ENCODE assay signal across 27 cellular contexts in genomic region chr3:169161011-169161410, GRCh38.
"Had no signal": no experiment of that assay in that cellular context is flagged by ENCODE, and none has a peak within 500 bp of the region (broad histone marks: within the 10 kb centered on the region; RNA-seq: fewer than 3 reads in every experiment).

No MANE protein-coding gene starts in this region.

- DNase-seq: activated CD4-positive, alpha-beta T cell treated with anti-CD3 and anti-CD28 coated beads for 1 hour; activated CD4-positive, alpha-beta T cell treated with anti-CD3 and anti-CD28 coated beads for 48 hours; activated CD4-positive, CD25-positive, alpha-beta regulatory T cell; activated CD8-positive, alpha-beta T cell treated with anti-CD3 and anti-CD28 coated beads for 36 hours; activated gamma-delta T cell; activated naive CD4-positive, alpha-beta T cell treated with Interleukin-2 at 50 U/mL for 16 hours; activated naive CD8-positive, alpha-beta T cell treated with anti-CD3 and anti-CD28 coated beads, Interleukin-2, amount 10 ng/mL, durations not matched to agents 7 days and 5 days; activated T-cell treated with anti-CD3 and anti-CD28 coated beads, Interleukin-2, amount 50 U/mL, for 24 hours; amygdala; caudate nucleus; MM.1S; MV-4-11; NCI-H1092; NCI-H1436 treated with DMSO at 0.1 percent for 48 hours; NCI-H1694 treated with DMSO at 0.1 percent for 48 hours; NCI-H2029; NCI-H345; NCI-H524 treated with DMSO at 0.1 percent for 48 hours; NCI-H748 treated with DMSO at 0.1 percent for 48 hours; NK-92 treated with Interleukin-12 subunit alpha and Interleukin-12 subunit beta, amount 100 ng/mL, for 24 hours; PC-9; Right ventricle myocardium superior; SW 1271; T1000; WERI-Rb-1 had no signal

- H3K4me3 Mint-ChIP-seq: activated CD8-positive, alpha-beta T cell treated with anti-CD3 and anti-CD28 coated beads for 36 hours; activated naive CD4-positive, alpha-beta T cell treated with anti-CD3 and anti-CD28 coated beads, Interleukin-2, amount 50 U/mL, for 24 hours; activated naive CD8-positive, alpha-beta T cell treated with anti-CD3 and anti-CD28 coated beads, Interleukin-2, amount 10 ng/mL, durations not matched to agents 7 days and 5 days; activated T-cell treated with anti-CD3 and anti-CD28 coated beads, Interleukin-2, amount 50 U/mL, for 24 hours had no signal

- ATAC-seq: activated CD8-positive, alpha-beta T cell treated with anti-CD3 and anti-CD28 coated beads for 36 hours had no signal

- H3K4me1 Mint-ChIP-seq: activated naive CD4-positive, alpha-beta T cell treated with anti-CD3 and anti-CD28 coated beads, Interleukin-2, amount 50 U/mL, for 24 hours; activated naive CD8-positive, alpha-beta T cell treated with anti-CD3 and anti-CD28 coated beads, Interleukin-2, amount 10 ng/mL, durations not matched to agents 7 days and 5 days had no signal

- H3K9me3 Mint-ChIP-seq: activated CD8-positive, alpha-beta T cell treated with anti-CD3 and anti-CD28 coated beads for 36 hours; activated naive CD4-positive, alpha-beta T cell treated with anti-CD3 and anti-CD28 coated beads, Interleukin-2, amount 50 U/mL, for 24 hours; activated naive CD8-positive, alpha-beta T cell treated with anti-CD3 and anti-CD28 coated beads, Interleukin-2, amount 10 ng/mL, durations not matched to agents 7 days and 5 days; activated T-cell treated with anti-CD3 and anti-CD28 coated beads, Interleukin-2, amount 50 U/mL, for 24 hours; activated T-helper 2 cell treated with anti-CD3 and anti-CD28 coated beads, Interferon-gamma antibody, Interleukin-2, Interleukin-4, amounts not matched to agents 10 μg/mL and 5 μg/mL and 100 μg/mL, durations not matched to agents 14 hours and 24 hours and 36 hours had no signal

- H3K27ac Mint-ChIP-seq: activated CD8-positive, alpha-beta T cell treated with anti-CD3 and anti-CD28 coated beads for 36 hours; activated naive CD4-positive, alpha-beta T cell treated with anti-CD3 and anti-CD28 coated beads, Interleukin-2, amount 50 U/mL, for 24 hours; activated naive CD8-positive, alpha-beta T cell treated with anti-CD3 and anti-CD28 coated beads, Interleukin-2, amount 10 ng/mL, durations not matched to agents 7 days and 5 days; activated T-cell treated with anti-CD3 and anti-CD28 coated beads, Interleukin-2, amount 50 U/mL, for 24 hours; activated T-helper 2 cell treated with anti-CD3 and anti-CD28 coated beads, Interferon-gamma antibody, Interleukin-2, Interleukin-4, amounts not matched to agents 10 μg/mL and 5 μg/mL and 100 μg/mL, durations not matched to agents 14 hours and 24 hours and 36 hours had no signal

- H3K27me3 Mint-ChIP-seq: activated naive CD8-positive, alpha-beta T cell treated with anti-CD3 and anti-CD28 coated beads, Interleukin-2, amount 10 ng/mL, durations not matched to agents 7 days and 5 days had no signal

- H3K36me3 Mint-ChIP-seq: activated naive CD4-positive, alpha-beta T cell treated with anti-CD3 and anti-CD28 coated beads, Interleukin-2, amount 50 U/mL, for 24 hours; activated naive CD8-positive, alpha-beta T cell treated with anti-CD3 and anti-CD28 coated beads, Interleukin-2, amount 10 ng/mL, durations not matched to agents 7 days and 5 days had no signal
